Comparison of ENCODE assay signal across 16 cellular contexts in the genomic region with DNA sequence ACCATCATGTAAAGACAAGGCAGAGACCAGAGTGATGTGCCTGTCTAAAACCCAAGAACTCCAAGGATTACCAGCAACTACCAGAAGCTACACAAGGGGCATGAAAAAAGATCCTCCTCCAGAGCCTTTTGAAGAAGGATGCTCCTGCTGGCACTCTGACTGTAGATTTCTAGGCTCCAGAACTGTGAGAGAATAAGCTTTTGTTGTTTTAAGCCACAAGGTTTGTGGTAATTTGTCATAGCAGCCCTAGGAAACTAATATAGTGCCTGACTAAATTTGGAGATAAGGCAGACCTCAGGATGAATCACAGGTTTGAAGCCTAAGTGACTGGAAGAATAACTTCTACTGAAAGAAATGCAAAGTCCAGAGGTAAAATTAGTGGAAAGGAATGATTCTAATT.
A peak's percentile ranks its signal among the peaks of the same experiment; 100 is the strongest.
DNase-seq lines count a peak whose midpoint lies in the region; ATAC-seq lines count a peak whose summit lies in the region.
"Had no signal": no experiment of that assay in that cellular context is flagged by ENCODE, and none has a peak within 500 bp of the region (broad histone marks: within the 10 kb centered on the region; RNA-seq: fewer than 3 reads in every experiment).

No MANE protein-coding gene starts in this region.

- H3K36me3 Mint-ChIP-seq in activated T-helper 17 cell treated with anti-CD3 and anti-CD28 coated beads, Interleukin-2, amount 50 U/mL, for 72 hours (ENCODE audit: low read depth) = peaks cover 93% of the 10 kb centered on the region

- H3K27ac Mint-ChIP-seq in activated T-helper 17 cell treated with anti-CD3 and anti-CD28 coated beads, Interleukin-2, amount 50 U/mL, for 72 hours = peak overlapping the region; percentile 74
- H3K27ac Mint-ChIP-seq: H9; stimulated activated naive B cell treated with anti-CD40 and anti-IgM and Interleukin-4, amounts not matched to agents 10 μg/mL and 1 μg/mL and 100 μg/mL, for 72 hours had no signal

- peak overlapping the region; percentile 20 for H3K4me3 Mint-ChIP-seq in activated T-helper 17 cell treated with anti-CD3 and anti-CD28 coated beads, Interleukin-2, amount 50 U/mL, for 72 hours
- H3K4me3 Mint-ChIP-seq: H9; stimulated activated naive B cell treated with anti-CD40 and anti-IgM and Interleukin-4, amounts not matched to agents 10 μg/mL and 1 μg/mL and 100 μg/mL, for 72 hours had no signal

- no peaks in the 10 kb centered on the region for H3K27me3 Mint-ChIP-seq in activated T-helper 17 cell treated with anti-CD3 and anti-CD28 coated beads, Interleukin-2, amount 50 U/mL, for 72 hours
- H3K27me3 Mint-ChIP-seq: stimulated activated naive B cell treated with anti-CD40 and anti-IgM and Interleukin-4, amounts not matched to agents 10 μg/mL and 1 μg/mL and 100 μg/mL, for 72 hours had no signal

- H3K4me1 Mint-ChIP-seq in activated T-helper 17 cell treated with anti-CD3 and anti-CD28 coated beads, Interleukin-2, amount 50 U/mL, for 72 hours = peaks cover 21% of the 10 kb centered on the region
- H3K4me1 Mint-ChIP-seq: H9 had no signal

- no peaks in the 10 kb centered on the region for H3K9me3 Mint-ChIP-seq in activated T-helper 17 cell treated with anti-CD3 and anti-CD28 coated beads, Interleukin-2, amount 50 U/mL, for 72 hours

- ATAC-seq in activated T-helper 17 cell treated with anti-CD3 and anti-CD28 coated beads, Interleukin-2, amount 50 U/mL, for 72 hours (replicated peaks) = peak; percentile 97
- no peak for ATAC-seq in GM21381 (IDR thresholded peaks at IDR 0.05; ENCODE audit: unreplicated experiment)
- ATAC-seq: K562, left lung had no signal

- peak; percentile 28 for DNase-seq in AG08395 (ENCODE audit: low spot score)
- DNase-seq in HCEC 1CT = peak; percentile 70
- peak; percentile 63 for DNase-seq in glomerular visceral epithelial cell (ENCODE audit: extremely low spot score)
- DNase-seq in NK-92 (lab: John Stamatoyannopoulos, UW; ENCODE audit: unreplicated experiment) = no peak
- no peak for DNase-seq in NCI-H510A (lab: John Stamatoyannopoulos, UW)
- DNase-seq in NCI-H748 (lab: John Stamatoyannopoulos, UW; ENCODE audit: unreplicated experiment) = no peak
- DNase-seq: cerebellar nuclear complex; COR-L47; H9; left lung; NCI-H2029 treated with DMSO at 0.1 percent for 48 hours; nucleus accumbens; stimulated activated naive B cell treated with anti-CD40 and anti-IgM and Interleukin-4, amounts not matched to agents 10 μg/mL and 1 μg/mL and 100 μg/mL, for 72 hours had no signal

Comparison
In these comparisons a context has a peak if more than half of its experiments do, and no peak if none do; other contexts are left out.
1. DNase-seq: peak in AG08395 (single experiment), HCEC 1CT (single experiment) and glomerular visceral epithelial cell (single experiment); none in NK-92 (single experiment), NCI-H510A (single experiment) and NCI-H748 (single experiment).